In the genomic region with DNA sequence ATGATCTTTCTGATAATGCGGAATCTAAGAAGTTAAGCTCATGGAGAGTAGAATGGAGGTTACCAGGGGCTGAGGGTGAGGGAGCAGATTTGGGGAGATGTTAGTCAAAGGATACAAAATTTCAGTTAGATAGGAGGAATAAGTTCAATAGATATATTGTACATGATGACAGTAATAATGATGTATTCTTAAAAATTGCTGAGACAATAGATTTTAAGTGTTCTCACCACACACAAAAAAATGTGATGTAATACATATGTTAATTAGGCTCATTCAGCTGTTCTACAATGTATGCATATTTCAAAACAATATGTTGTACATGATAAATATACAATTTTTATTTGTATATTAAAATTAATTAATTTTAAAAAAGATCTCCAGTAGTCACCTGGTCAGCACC, we compare ENCODE assay signal across 19 cellular contexts.
DNase-seq lines count a peak whose midpoint lies in the region; ATAC-seq, FAIRE-seq and TF ChIP-seq lines count a peak whose summit lies in the region.
"Had no signal": no experiment of that assay in that cellular context is flagged by ENCODE, and none has a peak within 500 bp of the region (broad histone marks: within the 10 kb centered on the region; RNA-seq: fewer than 3 reads in every experiment).

No MANE protein-coding gene starts in this region.

- peaks cover 3% of the 10 kb centered on the region for H3K79me2 ChIP-seq in astrocyte (ENCODE audit: insufficient read depth, low read length)

- H3K36me3 Mint-ChIP-seq in astrocyte (ENCODE audit: low read depth, unreplicated experiment) (peaks cover 36% of the 10 kb centered on the region), nephron (ENCODE audit: low read depth) (peaks cover 66% of the 10 kb centered on the region)
- peaks cover 10% of the 10 kb centered on the region for H3K36me3 Mint-ChIP-seq in activated naive CD8-positive, alpha-beta T cell treated with anti-CD3 and anti-CD28 coated beads for 36 hours

- DNase-seq in astrocyte (ENCODE audit: low read depth): no peak
- DNase-seq in tibial artery: no peak
- DNase-seq in activated naive CD8-positive, alpha-beta T cell treated with anti-CD3 and anti-CD28 coated beads for 36 hours: no peak
- DNase-seq in mesenchymal stem cell: no peak
- DNase-seq: ACHN; Caco-2; CD4-positive, alpha-beta T cell; HCEC 1CT; HFFc6 had no signal

- H2BK120ac ChIP-seq in mesenchymal stem cell (ENCODE audit: low read depth, low read length): no peak overlapping the region

- H3K4me3 ChIP-seq in HEK293 (ENCODE audit: low read depth, low read length) (no peak overlapping the region), astrocyte (ENCODE audit: insufficient read depth, low read depth, low read length) (no peak overlapping the region), tibial artery (no peak overlapping the region), mesenchymal stem cell (ENCODE audit: insufficient read depth in 1 of 2, low read depth in 1 of 2, low read length in 2 of 2) (no peak overlapping the region)
- H3K4me3 ChIP-seq: GM23338 had no signal

- H3K4me1 Mint-ChIP-seq in astrocyte (ENCODE audit: low read depth, unreplicated experiment) (peaks cover 9% of the 10 kb centered on the region), nephron (peaks cover 35% of the 10 kb centered on the region)
- H3K4me1 Mint-ChIP-seq in activated naive CD8-positive, alpha-beta T cell treated with anti-CD3 and anti-CD28 coated beads for 36 hours: no peaks in the 10 kb centered on the region
- H3K4me1 Mint-ChIP-seq: GM23338 had no signal

- H3K27me3 ChIP-seq in astrocyte (ENCODE audit: insufficient read depth, low read length) (no peaks in the 10 kb centered on the region), tibial artery (no peaks in the 10 kb centered on the region), mesenchymal stem cell (ENCODE audit: control insufficient read depth in 1 of 2, insufficient read depth in 1 of 2, low read length in 2 of 2) (no peaks in the 10 kb centered on the region)

- H3K27me3 Mint-ChIP-seq in astrocyte (ENCODE audit: low read depth, unreplicated experiment) (no peaks in the 10 kb centered on the region), nephron (ENCODE audit: low read depth) (no peaks in the 10 kb centered on the region)
- H3K27me3 Mint-ChIP-seq in activated naive CD8-positive, alpha-beta T cell treated with anti-CD3 and anti-CD28 coated beads for 36 hours: no peaks in the 10 kb centered on the region
- H3K27me3 Mint-ChIP-seq: CD4-positive, alpha-beta T cell had no signal

- no peak overlapping the region for H2BK12ac ChIP-seq in mesenchymal stem cell (ENCODE audit: low read length in 2 of 2)

- no peak overlapping the region for H3K23ac ChIP-seq in mesenchymal stem cell (ENCODE audit: low read length in 2 of 2)

- H2AFZ ChIP-seq in astrocyte (ENCODE audit: low read depth, low read length): no peak overlapping the region
- H2AFZ ChIP-seq in mesenchymal stem cell (ENCODE audit: low read depth, low read length): no peak overlapping the region
- H2AFZ ChIP-seq: GM23338 had no signal

- H2BK15ac ChIP-seq in mesenchymal stem cell (ENCODE audit: low read depth, poor library complexity, severe bottlenecking): no peak overlapping the region

- H3K4me3 Mint-ChIP-seq in astrocyte (ENCODE audit: unreplicated experiment) (no peak overlapping the region), nephron (no peak overlapping the region)
- no peak overlapping the region for H3K4me3 Mint-ChIP-seq in activated naive CD8-positive, alpha-beta T cell treated with anti-CD3 and anti-CD28 coated beads for 36 hours
- H3K4me3 Mint-ChIP-seq: CD4-positive, alpha-beta T cell; GM23338; HFFc6 had no signal

- FAIRE-seq in astrocyte (lab: Jason Lieb, UNC): no peak
- FAIRE-seq: D721Med, G401.6, GM12891, GM18507, H54 had no signal

- no peak overlapping the region for H3K4ac ChIP-seq in mesenchymal stem cell (ENCODE audit: low read depth in 1 of 2, low read length in 2 of 2)

- no peaks in the 10 kb centered on the region for H3K4me1 ChIP-seq in HEK293 (ENCODE audit: control insufficient read depth, insufficient read depth, low read length)
- no peaks in the 10 kb centered on the region for H3K4me1 ChIP-seq in astrocyte (ENCODE audit: insufficient read depth, low read length)
- peaks cover 0 to 47% (median 44%) of the 10 kb centered on the region in 4 donors for H3K4me1 ChIP-seq in tibial artery
- peaks cover 2% of the 10 kb centered on the region for H3K4me1 ChIP-seq in mesenchymal stem cell (ENCODE audit: control insufficient read depth, insufficient read depth, low read depth, low read length)
- H3K4me1 ChIP-seq: Caco-2 had no signal

- no peaks in the 10 kb centered on the region for H3K9me3 ChIP-seq in HEK293 (ENCODE audit: control insufficient read depth, insufficient read depth, low read depth, low read length)
- no peaks in the 10 kb centered on the region for H3K9me3 ChIP-seq in astrocyte (ENCODE audit: insufficient read depth, low read depth, low read length)
- H3K9me3 ChIP-seq in tibial artery: no peaks in the 10 kb centered on the region
- no peaks in the 10 kb centered on the region for H3K9me3 ChIP-seq in mesenchymal stem cell (ENCODE audit: control insufficient read depth, low read length)
- H3K9me3 ChIP-seq: Caco-2 had no signal

- H3K14ac ChIP-seq in mesenchymal stem cell (ENCODE audit: low read length in 2 of 2): no peak overlapping the region

- H4K8ac ChIP-seq in mesenchymal stem cell (ENCODE audit: low read length): no peak overlapping the region

- H4K91ac ChIP-seq in mesenchymal stem cell (ENCODE audit: low read length): no peak overlapping the region

- peaks cover 16% of the 10 kb centered on the region for H4K20me1 ChIP-seq in astrocyte (ENCODE audit: insufficient read depth, low read length)

- no peaks in the 10 kb centered on the region for H3K9me3 Mint-ChIP-seq in astrocyte (ENCODE audit: unreplicated experiment)
- H3K9me3 Mint-ChIP-seq in nephron: no peaks in the 10 kb centered on the region
- no peaks in the 10 kb centered on the region for H3K9me3 Mint-ChIP-seq in activated naive CD8-positive, alpha-beta T cell treated with anti-CD3 and anti-CD28 coated beads for 36 hours
- H3K9me3 Mint-ChIP-seq: CD4-positive, alpha-beta T cell; GM23338; HFFc6 had no signal

- no peak overlapping the region for H3K9ac ChIP-seq in astrocyte (ENCODE audit: low read length)
- no peak overlapping the region for H3K9ac ChIP-seq in mesenchymal stem cell (ENCODE audit: low read length)

- WGBS in mesenchymal stem cell: 100% methylated on average over 1 of the region's 1 CpG

- no peak overlapping the region for H3K18ac ChIP-seq in mesenchymal stem cell (ENCODE audit: low read depth in 1 of 2, low read length in 2 of 2)

- CTCF ChIA-PET in HEK293 (lab: Yijun Ruan, JAX): interaction anchor here (0.5 to 1.5 kb wide), 7 partner anchors 11 to 271 kb away, joined by 3 to 5 read pairs (median 3); no protein-coding TSS in a partner anchor

- POLR2A ChIA-PET in HEK293 (lab: Yijun Ruan, JAX): no interaction called here

- peaks cover 29% of the 10 kb centered on the region for H3K79me1 ChIP-seq in mesenchymal stem cell (replicated peaks; ENCODE audit: low read length, poor library complexity, severe bottlenecking)

- H3K36me3 ChIP-seq in HEK293 (ENCODE audit: control insufficient read depth in 2 of 2, insufficient read depth in 1 of 2, low read length in 2 of 2) (peaks cover 19 to 91% of the 10 kb centered on the region in 2 experiments), astrocyte (ENCODE audit: insufficient read depth, low read length) (peaks cover 56% of the 10 kb centered on the region), tibial artery (peaks cover 53 to 76% (median 73%) of the 10 kb centered on the region in 3 donors), mesenchymal stem cell (ENCODE audit: control insufficient read depth in 1 of 2, insufficient read depth in 2 of 2, low read depth in 1 of 2, low read length in 2 of 2) (peaks cover 55 to 78% of the 10 kb centered on the region in 2 experiments)

- H2BK5ac ChIP-seq in mesenchymal stem cell (ENCODE audit: low read depth, low read length, poor library complexity, severe bottlenecking): no peak overlapping the region

- no peak overlapping the region for H3K27ac ChIP-seq in HEK293 (ENCODE audit: extremely low read depth, low read depth, low read length)
- no peak overlapping the region for H3K27ac ChIP-seq in astrocyte (ENCODE audit: low read depth, low read length)
- H3K27ac ChIP-seq in tibial artery: peak overlapping the region; percentile 66 to 76
- H3K27ac ChIP-seq in mesenchymal stem cell (ENCODE audit: low read length, poor library complexity, severe bottlenecking): no peak overlapping the region
- H3K27ac ChIP-seq: C4-2B had no signal

- no peak overlapping the region for H2AK5ac ChIP-seq in mesenchymal stem cell (ENCODE audit: low read length, severe bottlenecking)

- intact Hi-C loops in tibial artery (cut with DNase I; ENCODE audit: low total_unique reads): no loop called here

- no peak for TF ChIP-seq CTCF in HEK293 (tag by site-specific recombination; IDR thresholded peaks at IDR 0.05)
- no peak for TF ChIP-seq CTCF in astrocyte (IDR thresholded peaks at IDR 0.05; ENCODE audit: insufficient read depth, low read depth, low read length)
- no peak for TF ChIP-seq CTCF in nephron (IDR thresholded peaks at IDR 0.05; ENCODE audit: unreplicated experiment in 3 of 3)
- TF ChIP-seq CTCF in tibial artery (IDR thresholded peaks at IDR 0.05): no peak

- H3K4me2 ChIP-seq in astrocyte (ENCODE audit: low read length) (no peak overlapping the region), mesenchymal stem cell (ENCODE audit: low read length, poor library complexity, severe bottlenecking) (no peak overlapping the region)
- H3K4me2 ChIP-seq: GM23338 had no signal

- no peak for ATAC-seq in HG03139 (IDR thresholded peaks at IDR 0.05; ENCODE audit: unreplicated experiment)
- ATAC-seq: GM23338 had no signal

- H3K27ac Mint-ChIP-seq in astrocyte (ENCODE audit: unreplicated experiment) (peak overlapping the region; percentile 6), nephron (peak overlapping the region in 2 of 3 experiments; percentile 32 to 69)
- H3K27ac Mint-ChIP-seq in activated naive CD8-positive, alpha-beta T cell treated with anti-CD3 and anti-CD28 coated beads for 36 hours: no peak overlapping the region
- H3K27ac Mint-ChIP-seq: CD4-positive, alpha-beta T cell; HFFc6 had no signal

TF ChIP-seq in HEK293, 187 proteins besides CTCF, POLR2A, EP300 and RAD21:
- no peak for TF ChIP-seq ZNF571 (tag by site-specific recombination; IDR thresholded peaks at IDR 0.05)
- TF ChIP-seq, protein P1, sequence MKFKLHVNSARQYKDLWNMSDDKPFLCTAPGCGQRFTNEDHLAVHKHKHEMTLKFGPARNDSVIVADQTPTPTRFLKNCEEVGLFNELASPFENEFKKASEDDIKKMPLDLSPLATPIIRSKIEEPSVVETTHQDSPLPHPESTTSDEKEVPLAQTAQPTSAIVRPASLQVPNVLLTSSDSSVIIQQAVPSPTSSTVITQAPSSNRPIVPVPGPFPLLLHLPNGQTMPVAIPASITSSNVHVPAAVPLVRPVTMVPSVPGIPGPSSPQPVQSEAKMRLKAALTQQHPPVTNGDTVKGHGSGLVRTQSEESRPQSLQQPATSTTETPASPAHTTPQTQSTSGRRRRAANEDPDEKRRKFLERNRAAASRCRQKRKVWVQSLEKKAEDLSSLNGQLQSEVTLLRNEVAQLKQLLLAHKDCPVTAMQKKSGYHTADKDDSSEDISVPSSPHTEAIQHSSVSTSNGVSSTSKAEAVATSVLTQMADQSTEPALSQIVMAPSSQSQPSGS (tag by site-specific recombination; IDR thresholded peaks at IDR 0.05; ENCODE audit: low read depth): 0 out of 2 replicates have a peak, but pooled peaks have one; percentile 33

Comparison
In these comparisons a context has a peak if more than half of its experiments do, and no peak if none do; other contexts are left out.
1. H3K27ac ChIP-seq: peak in tibial artery (2 of 2); none in HEK293 (single experiment), astrocyte (single experiment) and mesenchymal stem cell (single experiment).